Comparison of ENCODE assay signal across 9 cellular contexts in the genomic region with DNA sequence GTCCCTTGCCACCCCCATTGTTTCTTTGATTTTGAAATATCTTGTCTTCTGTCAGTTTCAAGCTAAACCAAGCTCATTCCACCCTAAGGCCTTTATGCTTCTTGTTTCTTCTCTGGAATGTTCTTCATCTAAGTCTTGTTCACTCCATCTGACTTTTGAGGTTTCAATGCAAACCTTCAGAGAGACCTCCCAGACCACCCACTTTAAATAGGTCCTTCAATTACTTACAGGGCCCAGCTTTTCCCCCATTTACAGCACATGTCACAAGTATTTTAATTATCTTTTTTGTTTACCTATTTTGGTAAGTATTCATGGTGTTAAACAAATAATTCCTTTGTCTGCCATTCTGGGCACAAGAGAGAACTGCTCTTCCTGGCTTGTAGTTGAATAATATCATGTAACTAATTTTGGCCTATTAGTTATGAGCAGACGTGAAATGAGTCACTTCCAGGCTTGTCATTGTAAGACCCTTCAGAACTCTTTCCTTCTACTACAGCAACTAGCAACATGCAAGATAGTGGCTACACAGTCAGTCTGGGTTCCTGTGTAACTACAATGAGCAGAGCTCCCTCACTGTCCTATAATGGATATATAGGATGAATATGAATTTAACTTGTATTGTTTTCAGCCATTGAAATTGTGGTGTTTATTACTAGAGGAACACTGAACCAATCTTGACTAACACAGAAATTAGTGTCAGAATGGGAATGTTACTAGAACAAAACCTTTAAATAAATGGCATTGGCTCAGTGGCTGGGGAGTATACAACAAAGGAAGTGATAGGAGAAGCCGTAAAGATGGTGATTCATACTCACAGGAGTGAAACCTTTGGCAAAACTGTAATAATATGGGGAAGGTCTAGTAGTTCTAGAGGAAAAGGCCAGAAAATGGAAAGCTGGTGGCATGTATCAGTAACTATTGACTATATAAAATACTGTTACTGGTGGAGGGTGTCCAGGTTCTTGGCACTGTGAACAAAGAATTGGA. TPM values are rescaled to one million over a fixed set of nuclear protein-coding genes. Genes with fewer than 3 reads are reported as not detected.
DNase-seq lines count a peak whose midpoint lies in the region; ATAC-seq and TF ChIP-seq lines count a peak whose summit lies in the region.
"Had no signal": no experiment of that assay in that cellular context is flagged by ENCODE, and none has a peak within 500 bp of the region (broad histone marks: within the 10 kb centered on the region; RNA-seq: fewer than 3 reads in every experiment).

No MANE protein-coding gene starts in this region.

- H3K4me1 ChIP-seq in MM.1S (ENCODE audit: low read length) (peaks cover 32% of the 10 kb centered on the region), subcutaneous abdominal adipose tissue (ENCODE audit: control insufficient read depth in 5 of 5, insufficient read depth in 5 of 5, low read length in 5 of 5) (peaks cover 6 to 46% (median 28%) of the 10 kb centered on the region in 5 donors), Caco-2 (peaks cover 19% of the 10 kb centered on the region)

- peaks cover 3% of the 10 kb centered on the region for H3K27me3 Mint-ChIP-seq in activated CD8-positive, alpha-beta memory T cell treated with anti-CD3 and anti-CD28 coated beads, Interleukin-2, amount 10 ng/mL, durations not matched to agents 7 days and 5 days
- H3K27me3 Mint-ChIP-seq in osteocyte (ENCODE audit: unreplicated experiment) (peaks cover 4% of the 10 kb centered on the region), Caco-2 (ENCODE audit: insufficient read depth, unreplicated experiment) (no peaks in the 10 kb centered on the region)

- H3K36me3 Mint-ChIP-seq in activated CD8-positive, alpha-beta memory T cell treated with anti-CD3 and anti-CD28 coated beads, Interleukin-2, amount 10 ng/mL, durations not matched to agents 7 days and 5 days, result peaks cover 4% of the 10 kb centered on the region
- no peaks in the 10 kb centered on the region for H3K36me3 Mint-ChIP-seq in osteocyte (ENCODE audit: unreplicated experiment)
- peaks cover 12% of the 10 kb centered on the region for H3K36me3 Mint-ChIP-seq in Caco-2 (ENCODE audit: insufficient read depth, unreplicated experiment)

- no peak overlapping the region for H3K9ac ChIP-seq in MM.1S (ENCODE audit: low read length)
- peak overlapping the region in 1 of 5 donors; percentile 21 for H3K9ac ChIP-seq in subcutaneous abdominal adipose tissue (ENCODE audit: low read length in 5 of 5)

- POLR2A ChIA-PET in Caco-2 (lab: Charles Lee), result no interaction called here

- BruUV-seq in Caco-2 (replicated peaks; lab: Mats Ljungman, UMichigan), result no TSS peak

- intact Hi-C loops in Caco-2 (cut with micrococcal nuclease; ENCODE audit: unreplicated experiment), result no loop called here

- peaks cover 60% of the 10 kb centered on the region for H3K4me1 Mint-ChIP-seq in activated CD8-positive, alpha-beta memory T cell treated with anti-CD3 and anti-CD28 coated beads, Interleukin-2, amount 10 ng/mL, durations not matched to agents 7 days and 5 days
- H3K4me1 Mint-ChIP-seq in osteocyte (ENCODE audit: unreplicated experiment) (peaks cover 20% of the 10 kb centered on the region), Caco-2 (ENCODE audit: low read depth, unreplicated experiment) (peaks cover 33% of the 10 kb centered on the region)

- H3K4me3 ChIP-seq in MM.1S (ENCODE audit: low read length) (peak overlapping the region; percentile 19; the same call in 1 of the 2 replicates), subcutaneous abdominal adipose tissue (ENCODE audit: low read depth in 1 of 5, low read length in 5 of 5) (peak overlapping the region in 3 of 5 donors; percentile 20 to 35 (median 29)), Caco-2 (ENCODE audit: low read depth, low read length) (no peak overlapping the region)

- no peak for ATAC-seq in activated CD8-positive, alpha-beta memory T cell treated with anti-CD3 and anti-CD28 coated beads, Interleukin-2, amount 10 ng/mL, durations not matched to agents 7 days and 5 days
- peak; percentile 26 for ATAC-seq in esophagus mucosa

- peaks cover 18% of the 10 kb centered on the region for H4K20me1 ChIP-seq in MM.1S (ENCODE audit: insufficient read depth, low read length)

- no peak for DNase-seq in activated CD8-positive, alpha-beta memory T cell treated with anti-CD3 and anti-CD28 coated beads, Interleukin-2, amount 10 ng/mL, durations not matched to agents 7 days and 5 days
- DNase-seq in activated CD8-positive, alpha-beta memory T cell treated with anti-CD3 and anti-CD28 coated beads, Interleukin-2, amount 50 U/mL, for 48 hours, result no peak
- DNase-seq in MM.1S, result no peak
- no peak for DNase-seq in NCI-H1930 (lab: John Stamatoyannopoulos, UW)
- no peak for DNase-seq in osteocyte (ENCODE audit: extremely low spot score, unreplicated experiment)
- DNase-seq in Caco-2, result no peak

- H3K9me2 ChIP-seq in MM.1S (replicated peaks; ENCODE audit: insufficient read depth, low read length), result no peaks in the 10 kb centered on the region

- H3K27ac ChIP-seq in MM.1S (ENCODE audit: low read length) (no peak overlapping the region), subcutaneous abdominal adipose tissue (ENCODE audit: low read depth, low read length) (peak overlapping the region; percentile 82)
- H3K27ac ChIP-seq: C4-2B had no signal

- no peaks in the 10 kb centered on the region for H3K9me3 ChIP-seq in MM.1S (replicated peaks; ENCODE audit: insufficient read depth, low read length)
- H3K9me3 ChIP-seq in subcutaneous abdominal adipose tissue (ENCODE audit: control insufficient read depth in 5 of 5, low read length in 5 of 5), result no peaks in the 10 kb centered on the region
- H3K9me3 ChIP-seq in Caco-2, result no peaks in the 10 kb centered on the region

- H2AFZ ChIP-seq in MM.1S (ENCODE audit: low read length), result no peak overlapping the region

- peak overlapping the region; percentile 66 for H3K4me3 Mint-ChIP-seq in activated CD8-positive, alpha-beta memory T cell treated with anti-CD3 and anti-CD28 coated beads, Interleukin-2, amount 10 ng/mL, durations not matched to agents 7 days and 5 days
- H3K4me3 Mint-ChIP-seq in osteocyte (ENCODE audit: unreplicated experiment) (no peak overlapping the region), Caco-2 (ENCODE audit: unreplicated experiment) (no peak overlapping the region)

- no peak for TF ChIP-seq CTCF in MM.1S (IDR thresholded peaks at IDR 0.05; ENCODE audit: low read length)
- no peak for TF ChIP-seq CTCF in osteocyte (IDR thresholded peaks at IDR 0.05)
- no peak for TF ChIP-seq CTCF in Caco-2 (IDR thresholded peaks at IDR 0.05; ENCODE audit: insufficient read depth in 1 of 2, low read depth in 1 of 2, low read length in 1 of 2, severe bottlenecking in 1 of 2, unreplicated experiment in 1 of 2)

- H3K27ac Mint-ChIP-seq in activated CD8-positive, alpha-beta memory T cell treated with anti-CD3 and anti-CD28 coated beads, Interleukin-2, amount 10 ng/mL, durations not matched to agents 7 days and 5 days, result peak overlapping the region; percentile 84
- H3K27ac Mint-ChIP-seq in osteocyte (ENCODE audit: unreplicated experiment), result no peak overlapping the region
- H3K27ac Mint-ChIP-seq in Caco-2 (ENCODE audit: unreplicated experiment), result no peak overlapping the region

- H3K9me3 Mint-ChIP-seq in activated CD8-positive, alpha-beta memory T cell treated with anti-CD3 and anti-CD28 coated beads, Interleukin-2, amount 10 ng/mL, durations not matched to agents 7 days and 5 days (ENCODE audit: low read depth), result no peaks in the 10 kb centered on the region
- H3K9me3 Mint-ChIP-seq in osteocyte (ENCODE audit: unreplicated experiment), result no peaks in the 10 kb centered on the region
- no peaks in the 10 kb centered on the region for H3K9me3 Mint-ChIP-seq in Caco-2 (ENCODE audit: unreplicated experiment)

- H3F3A ChIP-seq in MM.1S (ENCODE audit: insufficient read depth, low read length), result peaks cover 35% of the 10 kb centered on the region

- H3K36me3 ChIP-seq in MM.1S (replicated peaks; ENCODE audit: insufficient read depth, low read length) (no peaks in the 10 kb centered on the region), subcutaneous abdominal adipose tissue (ENCODE audit: control insufficient read depth in 5 of 5, insufficient read depth in 5 of 5, low read length in 5 of 5) (no peaks in the 10 kb centered on the region), Caco-2 (ENCODE audit: control insufficient read depth, insufficient read depth, low read length) (no peaks in the 10 kb centered on the region)

- CTCF ChIA-PET in activated CD8-positive, alpha-beta memory T cell treated with anti-CD3 and anti-CD28 coated beads, Interleukin-2, amount 10 ng/mL, durations not matched to agents 7 days and 5 days (lab: Charles Lee), result no interaction called here
- CTCF ChIA-PET in Caco-2 (lab: Charles Lee), result no interaction called here

- H3K27me3 ChIP-seq in MM.1S (replicated peaks; ENCODE audit: insufficient read depth, low read length) (peaks cover 18% of the 10 kb centered on the region), subcutaneous abdominal adipose tissue (ENCODE audit: control insufficient read depth in 5 of 5, insufficient read depth in 4 of 5, low read length in 5 of 5) (no peaks in the 10 kb centered on the region), Caco-2 (replicated peaks; ENCODE audit: control insufficient read depth, insufficient read depth, low read length) (no peaks in the 10 kb centered on the region)

- H3K79me2 ChIP-seq in MM.1S (ENCODE audit: low read length), result peaks cover 22% of the 10 kb centered on the region

- H3K4me2 ChIP-seq in MM.1S (ENCODE audit: low read depth, low read length), result peak overlapping the region; percentile 75

RNA-seq across cellular contexts. Expression of gene MTPN, which starts 2.8 kb away (rescaled TPM):
- 100 to 1,000 TPM in 1 of 2 experiments, 10 to 100 TPM in 1; 86.1 to 109 TPM for total RNA-seq in activated CD8-positive, alpha-beta memory T cell treated with anti-CD3 and anti-CD28 coated beads, Interleukin-2, amount 10 ng/mL, durations not matched to agents 7 days and 5 days
- total RNA-seq in esophagus mucosa, result 199 TPM
- 137 and 140 TPM in 2 replicates for total RNA-seq in osteocyte
- total RNA-seq in Caco-2 (2022), result 136 and 138 TPM in 2 replicates
